In the genomic region with DNA sequence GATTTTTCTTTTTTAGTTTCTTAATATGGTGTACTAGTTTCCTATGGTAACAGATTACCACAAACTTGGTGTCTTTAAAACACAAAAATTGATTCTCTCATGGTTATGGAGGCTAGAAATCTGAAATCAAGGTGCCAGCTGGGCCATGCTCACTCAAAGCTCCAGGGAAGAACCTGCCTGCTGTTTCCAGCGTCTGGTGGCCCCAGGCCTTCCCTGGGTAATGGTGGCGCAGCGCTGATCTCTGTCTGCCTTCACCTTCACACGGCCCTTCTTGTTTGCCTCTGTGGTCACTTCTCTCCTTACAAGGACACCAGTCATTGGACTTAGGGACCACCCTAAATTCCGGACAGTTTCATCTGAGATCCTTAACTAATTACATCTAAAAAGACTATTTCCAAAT, we compare ENCODE assay signal across 20 cellular contexts.
DNase-seq lines count a peak whose midpoint lies in the region; ATAC-seq and TF ChIP-seq lines count a peak whose summit lies in the region.
"Had no signal": no experiment of that assay in that cellular context is flagged by ENCODE, and none has a peak within 500 bp of the region (broad histone marks: within the 10 kb centered on the region; RNA-seq: fewer than 3 reads in every experiment).

No MANE protein-coding gene starts in this region.

- H3K4me3 Mint-ChIP-seq in MCF 10A (ENCODE audit: unreplicated experiment) (no peak overlapping the region), neural progenitor cell (no peak overlapping the region), glutamatergic neuron (ENCODE audit: unreplicated experiment) (no peak overlapping the region)
- no peak overlapping the region for H3K4me3 Mint-ChIP-seq in activated CD8-positive, alpha-beta T cell treated with anti-CD3 and anti-CD28 coated beads, Interleukin-2, amount 10 ng/mL, durations not matched to agents 7 days and 5 days
- H3K4me3 Mint-ChIP-seq: CD4-positive, CD25-positive, alpha-beta regulatory T cell; IgD-negative memory B cell had no signal

- POLR2A ChIA-PET in MCF 10A (lab: Yijun Ruan, JAX): no interaction called here
- POLR2A ChIA-PET in activated CD8-positive, alpha-beta T cell treated with anti-CD3 and anti-CD28 coated beads, Interleukin-2, amount 10 ng/mL, durations not matched to agents 7 days and 5 days (lab: Charles Lee): no interaction called here

- no peaks in the 10 kb centered on the region for H3K36me3 ChIP-seq in breast epithelium
- H3K36me3 ChIP-seq in neural progenitor cell: no peaks in the 10 kb centered on the region
- no peaks in the 10 kb centered on the region for H3K36me3 ChIP-seq in colonic mucosa
- H3K36me3 ChIP-seq: BE2C had no signal

- ATAC-seq in activated CD8-positive, alpha-beta T cell treated with anti-CD3 and anti-CD28 coated beads, Interleukin-2, amount 10 ng/mL, durations not matched to agents 7 days and 5 days: no peak
- ATAC-seq in SK-N-SH treated with all-trans-retinoic acid at 6 μM for 48 hours: no peak
- ATAC-seq: Right ventricle myocardium inferior had no signal

- no peaks in the 10 kb centered on the region for H3K27me3 ChIP-seq in breast epithelium
- H3K27me3 ChIP-seq in neural progenitor cell: no peaks in the 10 kb centered on the region
- H3K27me3 ChIP-seq in colonic mucosa: no peaks in the 10 kb centered on the region
- H3K27me3 ChIP-seq: BE2C had no signal

- peak overlapping the region; percentile 16 for H3K27ac Mint-ChIP-seq in MCF 10A (ENCODE audit: low read depth, unreplicated experiment)
- H3K27ac Mint-ChIP-seq in neural progenitor cell: peak overlapping the region; percentile 16
- H3K27ac Mint-ChIP-seq in activated CD8-positive, alpha-beta T cell treated with anti-CD3 and anti-CD28 coated beads, Interleukin-2, amount 10 ng/mL, durations not matched to agents 7 days and 5 days: no peak overlapping the region
- no peak overlapping the region for H3K27ac Mint-ChIP-seq in glutamatergic neuron (ENCODE audit: unreplicated experiment)
- H3K27ac Mint-ChIP-seq: CD4-positive, CD25-positive, alpha-beta regulatory T cell; IgD-negative memory B cell had no signal

- peaks cover 6% of the 10 kb centered on the region for H3K36me3 Mint-ChIP-seq in MCF 10A (ENCODE audit: insufficient read depth, unreplicated experiment)
- no peaks in the 10 kb centered on the region for H3K36me3 Mint-ChIP-seq in neural progenitor cell
- no peaks in the 10 kb centered on the region for H3K36me3 Mint-ChIP-seq in activated CD8-positive, alpha-beta T cell treated with anti-CD3 and anti-CD28 coated beads, Interleukin-2, amount 10 ng/mL, durations not matched to agents 7 days and 5 days (ENCODE audit: low read depth)
- H3K36me3 Mint-ChIP-seq in glutamatergic neuron (ENCODE audit: unreplicated experiment): no peaks in the 10 kb centered on the region
- H3K36me3 Mint-ChIP-seq: CD4-positive, CD25-positive, alpha-beta regulatory T cell; IgD-negative memory B cell had no signal

- H3K9me3 Mint-ChIP-seq in MCF 10A (ENCODE audit: unreplicated experiment): no peaks in the 10 kb centered on the region
- H3K9me3 Mint-ChIP-seq in neural progenitor cell: peaks cover 3% of the 10 kb centered on the region
- H3K9me3 Mint-ChIP-seq in activated CD8-positive, alpha-beta T cell treated with anti-CD3 and anti-CD28 coated beads, Interleukin-2, amount 10 ng/mL, durations not matched to agents 7 days and 5 days (ENCODE audit: insufficient read depth): no peaks in the 10 kb centered on the region
- peaks cover 1% of the 10 kb centered on the region for H3K9me3 Mint-ChIP-seq in glutamatergic neuron (ENCODE audit: unreplicated experiment)
- H3K9me3 Mint-ChIP-seq: IgD-negative memory B cell had no signal

- no peak for TF ChIP-seq POLR2A in breast epithelium (IDR thresholded peaks at IDR 0.05)

- DNase-seq in MCF 10A (ENCODE audit: unreplicated experiment): no peak
- DNase-seq in breast epithelium (ENCODE audit: low spot score in 2 of 2): no peak
- DNase-seq in cerebellum (ENCODE audit: low spot score): peak; percentile 49
- no peak for DNase-seq in neural progenitor cell (ENCODE audit: low spot score)
- no peak for DNase-seq in activated CD8-positive, alpha-beta T cell treated with anti-CD3 and anti-CD28 coated beads, Interleukin-2, amount 10 ng/mL, durations not matched to agents 7 days and 5 days
- no peak for DNase-seq in glutamatergic neuron
- no peak for DNase-seq in colonic mucosa
- DNase-seq: 8988T; BE2C; Caco-2; CD4-positive, CD25-positive, alpha-beta regulatory T cell; Karpas-422; MM.1S; NCI-H1092; NCI-H146; NCI-H2029 treated with DMSO at 0.1 percent for 48 hours; NK-92 treated with Interleukin-12 subunit alpha and Interleukin-12 subunit beta, amount 100 ng/mL, for 24 hours had no signal

- no peak overlapping the region for H3K27ac ChIP-seq in breast epithelium
- no peak overlapping the region for H3K27ac ChIP-seq in neural progenitor cell
- H3K27ac ChIP-seq in colonic mucosa: no peak overlapping the region

- H3K9ac ChIP-seq in neural progenitor cell: no peak overlapping the region
- no peak overlapping the region for H3K9ac ChIP-seq in colonic mucosa (ENCODE audit: low read depth in 2 of 2, low read length in 2 of 2)

- intact Hi-C loops in MCF 10A (cut with micrococcal nuclease): no loop called here
- intact Hi-C loops in breast epithelium (cut with DNase I; ENCODE audit: low total_unique reads): no loop called here
- intact Hi-C loops in colonic mucosa (cut with DNase I): no loop called here

- H2AFZ ChIP-seq in neural progenitor cell (replicated peaks): peak overlapping the region; percentile 46

- no peaks in the 10 kb centered on the region for H4K20me1 ChIP-seq in neural progenitor cell (ENCODE audit: low read depth)

- H3K27me3 Mint-ChIP-seq in MCF 10A (ENCODE audit: insufficient read depth, unreplicated experiment): peaks cover 12% of the 10 kb centered on the region
- peaks cover 4% of the 10 kb centered on the region for H3K27me3 Mint-ChIP-seq in neural progenitor cell (ENCODE audit: insufficient read depth, low read depth)
- peaks cover 2% of the 10 kb centered on the region for H3K27me3 Mint-ChIP-seq in activated CD8-positive, alpha-beta T cell treated with anti-CD3 and anti-CD28 coated beads, Interleukin-2, amount 10 ng/mL, durations not matched to agents 7 days and 5 days (ENCODE audit: low read depth)
- H3K27me3 Mint-ChIP-seq in glutamatergic neuron (ENCODE audit: unreplicated experiment): peaks cover 6% of the 10 kb centered on the region
- H3K27me3 Mint-ChIP-seq: CD4-positive, CD25-positive, alpha-beta regulatory T cell; IgD-negative memory B cell had no signal

- TF ChIP-seq CTCF in MCF 10A (IDR thresholded peaks at IDR 0.05; ENCODE audit: unreplicated experiment) (no peak), breast epithelium (IDR thresholded peaks at IDR 0.05) (no peak), neural progenitor cell (IDR thresholded peaks at IDR 0.05) (no peak), glutamatergic neuron (IDR thresholded peaks at IDR 0.05; ENCODE audit: partially characterized antibody, unreplicated experiment) (no peak), colonic mucosa (IDR thresholded peaks at IDR 0.05) (no peak)

- H3K79me2 ChIP-seq in neural progenitor cell (ENCODE audit: low read depth): no peaks in the 10 kb centered on the region

- no peak overlapping the region for H3K4me3 ChIP-seq in breast epithelium
- no peak overlapping the region for H3K4me3 ChIP-seq in neural progenitor cell
- H3K4me3 ChIP-seq in colonic mucosa: no peak overlapping the region

- no peaks in the 10 kb centered on the region for H3K4me1 ChIP-seq in breast epithelium
- no peaks in the 10 kb centered on the region for H3K4me1 ChIP-seq in neural progenitor cell
- H3K4me1 ChIP-seq in colonic mucosa: no peaks in the 10 kb centered on the region
- H3K4me1 ChIP-seq: BE2C, Caco-2 had no signal

- no peaks in the 10 kb centered on the region for H3F3A ChIP-seq in neural progenitor cell (ENCODE audit: low read depth)

- H3K9me3 ChIP-seq in breast epithelium (no peaks in the 10 kb centered on the region), neural progenitor cell (ENCODE audit: low read depth) (no peaks in the 10 kb centered on the region), colonic mucosa (no peaks in the 10 kb centered on the region)
- H3K9me3 ChIP-seq: BE2C, Caco-2 had no signal

- CTCF ChIA-PET in MCF 10A (lab: Yijun Ruan, JAX): interaction anchor here (0.6 kb wide), 1 partner anchor 683 kb away, joined by 4 read pairs; no protein-coding TSS in a partner anchor
- CTCF ChIA-PET in activated CD8-positive, alpha-beta T cell treated with anti-CD3 and anti-CD28 coated beads, Interleukin-2, amount 10 ng/mL, durations not matched to agents 7 days and 5 days (lab: Charles Lee): interaction anchor here (1.4 kb wide), 1 partner anchor 95 kb away, joined by 4 read pairs; no protein-coding TSS in a partner anchor

- no TSS peak for BruUV-seq in MCF 10A (replicated peaks; lab: Mats Ljungman, UMichigan)

- H3K4me2 ChIP-seq in neural progenitor cell: no peak overlapping the region

- peaks cover 9% of the 10 kb centered on the region for H3K4me1 Mint-ChIP-seq in MCF 10A (ENCODE audit: insufficient read depth, unreplicated experiment)
- H3K4me1 Mint-ChIP-seq in neural progenitor cell: peaks cover 7% of the 10 kb centered on the region
- no peaks in the 10 kb centered on the region for H3K4me1 Mint-ChIP-seq in activated CD8-positive, alpha-beta T cell treated with anti-CD3 and anti-CD28 coated beads, Interleukin-2, amount 10 ng/mL, durations not matched to agents 7 days and 5 days (ENCODE audit: low read depth)
- H3K4me1 Mint-ChIP-seq in glutamatergic neuron (ENCODE audit: low read depth, unreplicated experiment): no peaks in the 10 kb centered on the region
- H3K4me1 Mint-ChIP-seq: CD4-positive, CD25-positive, alpha-beta regulatory T cell had no signal

TF ChIP-seq in SK-N-SH treated with all-trans-retinoic acid at 6 μM for 48 hours, 23 proteins besides CTCF, POLR2A, EP300 and RAD21 (continues in another document):
- no peak for TF ChIP-seq ZFP3 (CRISPR knock-in tag; IDR thresholded peaks at IDR 0.05)
- TF ChIP-seq, protein P1, sequence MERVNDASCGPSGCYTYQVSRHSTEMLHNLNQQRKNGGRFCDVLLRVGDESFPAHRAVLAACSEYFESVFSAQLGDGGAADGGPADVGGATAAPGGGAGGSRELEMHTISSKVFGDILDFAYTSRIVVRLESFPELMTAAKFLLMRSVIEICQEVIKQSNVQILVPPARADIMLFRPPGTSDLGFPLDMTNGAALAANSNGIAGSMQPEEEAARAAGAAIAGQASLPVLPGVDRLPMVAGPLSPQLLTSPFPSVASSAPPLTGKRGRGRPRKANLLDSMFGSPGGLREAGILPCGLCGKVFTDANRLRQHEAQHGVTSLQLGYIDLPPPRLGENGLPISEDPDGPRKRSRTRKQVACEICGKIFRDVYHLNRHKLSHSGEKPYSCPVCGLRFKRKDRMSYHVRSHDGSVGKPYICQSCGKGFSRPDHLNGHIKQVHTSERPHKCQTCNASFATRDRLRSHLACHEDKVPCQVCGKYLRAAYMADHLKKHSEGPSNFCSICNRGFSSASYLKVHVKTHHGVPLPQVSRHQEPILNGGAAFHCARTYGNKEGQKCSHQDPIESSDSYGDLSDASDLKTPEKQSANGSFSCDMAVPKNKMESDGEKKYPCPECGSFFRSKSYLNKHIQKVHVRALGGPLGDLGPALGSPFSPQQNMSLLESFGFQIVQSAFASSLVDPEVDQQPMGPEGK (CRISPR knock-in tag; IDR thresholded peaks at IDR 0.05; ENCODE audit: borderline replicate concordance): no peak
- no peak for TF ChIP-seq ZNF70 (CRISPR knock-in tag; IDR thresholded peaks at IDR 0.05)

Comparison
In these comparisons a context has a peak if more than half of its experiments do, and no peak if none do; other contexts are left out.
1. H3K27ac Mint-ChIP-seq: peak in MCF 10A (single experiment) and neural progenitor cell (single experiment); none in activated CD8-positive, alpha-beta T cell treated with anti-CD3 and anti-CD28 coated beads, Interleukin-2, amount 10 ng/mL, durations not matched to agents 7 days and 5 days (single experiment) and glutamatergic neuron (single experiment).